In the genomic region with DNA sequence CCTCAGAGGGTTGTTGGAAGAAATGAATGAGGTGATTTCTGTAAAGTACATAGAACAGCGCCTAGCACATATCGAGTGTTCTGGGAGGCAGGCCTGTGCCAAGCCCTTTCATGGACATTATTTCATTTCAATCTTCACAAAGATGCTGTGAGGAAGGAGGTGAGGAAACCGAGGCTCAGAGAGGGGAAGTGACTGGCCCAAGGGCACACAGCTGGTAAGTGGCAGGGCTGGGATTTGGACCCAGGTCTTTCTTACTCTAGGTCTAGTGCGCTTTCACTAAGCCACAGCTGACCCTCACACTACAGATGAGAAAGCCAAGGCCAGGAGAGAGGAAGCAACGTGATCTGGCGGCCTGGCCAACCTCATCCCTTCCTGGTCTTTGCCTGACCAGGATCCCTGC, we compare ENCODE assay signal across 1 cellular context.
A peak's percentile ranks its signal among the peaks of the same experiment; 100 is the strongest.
TF ChIP-seq lines count a peak whose summit lies in the region.

No MANE protein-coding gene starts in this region.

TF ChIP-seq in HepG2, 621 proteins besides CTCF, POLR2A, EP300 and RAD21:
- TF ChIP-seq, protein P1, sequence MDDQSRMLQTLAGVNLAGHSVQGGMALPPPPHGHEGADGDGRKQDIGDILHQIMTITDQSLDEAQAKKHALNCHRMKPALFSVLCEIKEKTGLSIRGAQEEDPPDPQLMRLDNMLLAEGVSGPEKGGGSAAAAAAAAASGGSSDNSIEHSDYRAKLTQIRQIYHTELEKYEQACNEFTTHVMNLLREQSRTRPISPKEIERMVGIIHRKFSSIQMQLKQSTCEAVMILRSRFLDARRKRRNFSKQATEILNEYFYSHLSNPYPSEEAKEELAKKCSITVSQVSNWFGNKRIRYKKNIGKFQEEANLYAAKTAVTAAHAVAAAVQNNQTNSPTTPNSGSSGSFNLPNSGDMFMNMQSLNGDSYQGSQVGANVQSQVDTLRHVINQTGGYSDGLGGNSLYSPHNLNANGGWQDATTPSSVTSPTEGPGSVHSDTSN (CRISPR knock-in tag; IDR thresholded peaks at IDR 0.05; ENCODE audit: borderline replicate concordance) = no peak
- peak; percentile 64; the same call in 1 of the 2 replicates for TF ChIP-seq ZNF768 (CRISPR knock-in tag; IDR thresholded peaks at IDR 0.05)
